Comparison of ENCODE assay signal across 1 cellular context in the genomic region with DNA sequence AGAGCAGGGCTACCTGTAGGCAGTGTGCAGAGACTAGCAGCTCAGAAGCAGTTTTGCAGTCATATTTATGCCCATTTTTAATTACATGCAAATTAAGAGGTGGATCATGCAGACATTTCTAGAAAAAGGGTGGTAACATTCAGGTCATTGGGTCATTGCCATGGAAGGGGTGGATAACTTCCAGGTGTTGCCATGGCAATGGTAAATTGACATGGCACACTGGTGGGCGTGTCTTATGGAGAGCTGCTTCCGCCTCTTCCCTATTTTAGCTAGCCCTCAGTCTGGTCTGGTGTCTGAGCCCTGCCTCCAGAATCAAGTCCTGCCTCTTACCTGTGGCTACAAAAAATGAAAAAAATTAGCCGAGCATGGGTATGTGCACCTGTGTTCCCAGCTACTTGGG.
TF ChIP-seq lines count a peak whose summit lies in the region.

No MANE protein-coding gene starts in this region.

TF ChIP-seq in H1, 55 proteins besides CTCF, POLR2A, EP300 and RAD21:
- TF ChIP-seq SAP30 (IDR thresholded peaks at IDR 0.05; ENCODE audit: insufficient read depth, insufficient replicate concordance, low read length), result no peak
- TF ChIP-seq CEBPB (IDR thresholded peaks at IDR 0.05; ENCODE audit: low read depth, low read length), result no peak
- no peak for TF ChIP-seq SP2 (IDR thresholded peaks at IDR 0.05; ENCODE audit: low read length)
- TF ChIP-seq JUN (IDR thresholded peaks at IDR 0.05; ENCODE audit: low read depth, low read length), result no peak
- no peak for TF ChIP-seq POU5F1 (IDR thresholded peaks at IDR 0.05; ENCODE audit: low read depth, low read length)
- TF ChIP-seq SP1 (IDR thresholded peaks at IDR 0.05; ENCODE audit: low read depth, low read length), result no peak
- TF ChIP-seq KDM4A (IDR thresholded peaks at IDR 0.05; ENCODE audit: low read depth, low read length, severe bottlenecking), result no peak
- TF ChIP-seq GTF2F1 (IDR thresholded peaks at IDR 0.05; ENCODE audit: borderline replicate concordance, low read depth, low read length), result no peak
- TF ChIP-seq EGR1 (IDR thresholded peaks at IDR 0.05; ENCODE audit: borderline replicate concordance, low read depth, low read length), result no peak
- TF ChIP-seq SRF (IDR thresholded peaks at IDR 0.05; ENCODE audit: low read depth, low read length), result no peak
